ENCODE assay signal across 1 cellular context in genomic region chr14:69073925-69074324, GRCh38.
TF ChIP-seq lines count a peak whose summit lies in the region.

No MANE protein-coding gene starts in this region.

TF ChIP-seq in SK-N-SH, 30 proteins besides CTCF, POLR2A, EP300 and RAD21 (continued from another document):
- TF ChIP-seq PBX3 (IDR thresholded peaks at IDR 0.05) (no peak), IRF3 (IDR thresholded peaks at IDR 0.05; ENCODE audit: low read depth, low read length) (no peak), RXRA (IDR thresholded peaks at IDR 0.05; ENCODE audit: borderline replicate concordance, low read depth) (no peak), FOXM1 (IDR thresholded peaks at IDR 0.05; ENCODE audit: low read depth) (no peak), EZH2phosphoT487 (IDR thresholded peaks at IDR 0.05; ENCODE audit: borderline replicate concordance, low read depth) (no peak), RCOR1 (IDR thresholded peaks at IDR 0.05; ENCODE audit: low read length) (no peak), FOSL2 (IDR thresholded peaks at IDR 0.05; ENCODE audit: borderline replicate concordance, low read depth) (no peak), SIN3A (IDR thresholded peaks at IDR 0.05; ENCODE audit: borderline replicate concordance, low read depth, low read length) (no peak), TAF1 (IDR thresholded peaks at IDR 0.05; ENCODE audit: borderline replicate concordance, low read depth, low read length) (no peak), ZBTB33 (IDR thresholded peaks at IDR 0.05; ENCODE audit: borderline replicate concordance, low read depth) (no peak)
